In the genomic region with DNA sequence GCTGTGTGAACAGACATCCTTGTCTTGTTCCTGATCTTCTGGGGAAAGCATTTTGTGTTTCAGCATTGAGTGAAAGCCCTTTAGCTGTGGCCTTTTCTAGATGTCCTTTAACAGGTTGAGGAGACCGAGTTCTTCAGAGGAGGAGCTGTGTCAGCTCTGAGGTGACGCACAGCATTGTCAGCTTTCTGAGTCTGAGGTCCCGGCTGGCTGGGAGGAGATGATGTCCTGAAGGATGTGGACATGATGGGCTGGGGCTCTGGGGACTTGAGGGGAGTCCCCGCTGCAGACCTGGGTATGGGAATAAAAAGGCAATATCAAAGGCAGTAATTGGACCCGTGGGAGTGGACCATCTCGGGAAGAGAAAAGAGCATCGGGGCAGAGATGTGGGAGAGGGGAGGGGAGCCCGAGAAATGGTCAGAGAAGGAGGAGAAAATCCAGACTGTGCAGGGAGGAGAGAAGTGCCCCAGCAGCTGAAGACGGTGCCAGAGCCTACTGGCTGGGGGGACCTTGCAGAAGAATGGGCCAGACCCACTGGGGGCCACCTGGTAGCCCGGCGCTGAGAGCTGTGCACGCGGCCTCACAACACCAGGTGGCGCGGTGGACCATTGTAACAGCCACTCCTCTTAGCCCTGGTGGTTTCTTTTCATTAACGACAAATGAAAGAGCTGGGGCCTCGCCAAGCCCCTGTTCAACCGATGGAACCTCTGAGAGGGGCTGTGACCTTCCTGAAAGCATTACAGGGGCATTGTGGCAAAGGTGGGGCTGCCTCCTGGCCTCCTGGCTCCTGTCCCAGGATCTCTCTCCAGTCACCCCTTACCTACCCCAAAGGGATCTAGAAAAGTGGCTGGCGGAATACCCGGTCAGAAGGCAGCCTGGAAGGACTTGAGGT, we compare ENCODE assay signal across 8 cellular contexts.
DNase-seq lines count a peak whose midpoint lies in the region; ATAC-seq lines count a peak whose summit lies in the region.

No MANE protein-coding gene starts in this region.

- no peak overlapping the region for H3K27ac Mint-ChIP-seq in T-helper 2 cell treated with Interferon-gamma antibody and Interleukin-4, amounts not matched to agents 5 μg/mL and 100 μg/mL, for 36 hours

- peaks cover 29% of the 10 kb centered on the region for H3K4me1 Mint-ChIP-seq in T-helper 2 cell treated with Interferon-gamma antibody and Interleukin-4, amounts not matched to agents 5 μg/mL and 100 μg/mL, for 36 hours (ENCODE audit: low read depth)

- peak overlapping the region; percentile 19 for H3K4me3 Mint-ChIP-seq in T-helper 2 cell treated with Interferon-gamma antibody and Interleukin-4, amounts not matched to agents 5 μg/mL and 100 μg/mL, for 36 hours

- no peaks in the 10 kb centered on the region for H3K36me3 Mint-ChIP-seq in T-helper 2 cell treated with Interferon-gamma antibody and Interleukin-4, amounts not matched to agents 5 μg/mL and 100 μg/mL, for 36 hours (ENCODE audit: low read depth)

- H3K27me3 Mint-ChIP-seq in T-helper 2 cell treated with Interferon-gamma antibody and Interleukin-4, amounts not matched to agents 5 μg/mL and 100 μg/mL, for 36 hours (ENCODE audit: low read depth): peaks cover 28% of the 10 kb centered on the region

- ATAC-seq in sciatic nerve (peak; percentile 96), HG02571 (IDR thresholded peaks at IDR 0.05; ENCODE audit: unreplicated experiment) (no peak)

- H3K9me3 Mint-ChIP-seq in T-helper 2 cell treated with Interferon-gamma antibody and Interleukin-4, amounts not matched to agents 5 μg/mL and 100 μg/mL, for 36 hours: no peaks in the 10 kb centered on the region

- DNase-seq in DMS114 treated with DMSO at 0.1 percent for 48 hours (lab: John Stamatoyannopoulos, UW; ENCODE audit: unreplicated experiment): peak; percentile 68
- peak; percentile 48 for DNase-seq in HCEC 1CT
- DNase-seq in NCI-H1694 treated with DMSO at 0.1 percent for 48 hours (lab: John Stamatoyannopoulos, UW): peak; percentile 88
- DNase-seq in T-helper 2 cell treated with Interferon-gamma antibody and Interleukin-4, amounts not matched to agents 5 μg/mL and 100 μg/mL, for 36 hours (ENCODE audit: low spot score): peak; percentile 66
- DNase-seq in amygdala (lab: John Stamatoyannopoulos, UW): peak in 51 of 56 donors; percentile 9 to 85 (median 52)
- DNase-seq in hepatic stellate cell (ENCODE audit: low spot score): peak; percentile 68
- peak; percentile 89 for DNase-seq in sciatic nerve (ENCODE audit: low spot score)

- intact Hi-C loops in sciatic nerve (cut with DNase I): loop anchor here (2.0 kb wide), 1 partner anchor 252 kb away; no protein-coding TSS in a partner anchor
